20 cellular contexts compared by ENCODE assay signal in the genomic region with DNA sequence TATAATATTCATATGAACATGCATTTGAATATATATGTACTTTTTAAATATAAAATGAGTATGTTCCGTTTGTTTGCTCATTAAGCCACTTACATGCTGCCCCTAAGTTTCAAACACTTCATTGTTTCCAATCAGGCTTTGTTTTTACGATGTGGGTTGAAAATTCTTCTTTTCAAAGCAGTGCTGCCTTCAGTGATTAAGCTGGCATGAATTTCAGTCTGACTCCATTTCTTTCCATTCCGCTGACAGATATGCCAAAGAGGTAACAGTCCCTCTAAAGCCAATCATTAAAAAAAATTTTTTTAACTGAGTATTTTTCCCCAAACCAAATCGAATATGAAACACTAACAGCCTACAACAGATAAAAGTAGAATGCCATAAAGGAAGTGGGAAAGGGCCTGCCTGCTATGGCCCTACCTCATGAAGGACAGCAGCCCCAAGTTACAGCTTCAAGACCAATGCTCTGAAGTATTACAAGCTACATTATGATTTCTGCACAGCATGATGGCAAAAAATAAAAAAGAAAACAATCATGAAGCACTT.
"Had no signal": no experiment of that assay in that cellular context is flagged by ENCODE, and none has a peak within 500 bp of the region (broad histone marks: within the 10 kb centered on the region; RNA-seq: fewer than 3 reads in every experiment).

No MANE protein-coding gene starts in this region.

- H3K27ac ChIP-seq: epithelial cell of prostate, lower lobe of right lung, SJCRH30, spleen, tibial nerve had no signal

- H3K27ac Mint-ChIP-seq: activated naive CD8-positive, alpha-beta T cell treated with anti-CD3 and anti-CD28 coated beads, Interleukin-2, amount 10 ng/mL, durations not matched to agents 7 days and 5 days; brain; natural killer cell treated with Interleukin-12 subunit alpha and Interleukin-12 subunit beta and Interleukin-15 and Interleukin-18, amount 100 ng/mL, for 72 hours; T-helper 1 cell treated with Interleukin-12 subunit alpha and Interleukin-12 subunit beta and Interleukin-4 antibody, amounts not matched to agents 30 μg/mL and 1 μg/mL, for 36 hours had no signal

- H3K4me3 ChIP-seq: dorsolateral prefrontal cortex, lower lobe of right lung, SJCRH30, spleen, tibial nerve had no signal

- ATAC-seq: lower lobe of right lung; natural killer cell treated with Interleukin-12 subunit alpha and Interleukin-12 subunit beta and Interleukin-15 and Interleukin-18, amount 100 ng/mL, for 72 hours had no signal

- DNase-seq: activated CD4-positive, alpha-beta T cell treated with anti-CD3 and anti-CD28 coated beads for 1 hour; activated CD8-positive, alpha-beta memory T cell treated with anti-CD3 and anti-CD28 coated beads for 24 hours; activated effector memory CD4-positive, alpha-beta T cell treated with Interleukin-2 at 50 U/mL for 16 hours; activated naive CD8-positive, alpha-beta T cell treated with anti-CD3 and anti-CD28 coated beads, Interleukin-2, amount 10 ng/mL, durations not matched to agents 7 days and 5 days; caudate nucleus; dorsolateral prefrontal cortex; foreskin fibroblast; glutamatergic neuron; lower lobe of right lung; nucleus accumbens; retina; SJCRH30; spleen; stimulated activated CD4-positive, alpha-beta T cell treated with anti-CD3 and anti-CD28 coated beads, Interleukin-4, amount 100 ng/mL, for 4 hours; stimulated activated naive CD4-positive, alpha-beta T cell had no signal

- H3K9me3 ChIP-seq: lower lobe of right lung, SJCRH30, spleen, tibial nerve had no signal

- H3K27me3 ChIP-seq: dorsolateral prefrontal cortex, SJCRH30, spleen, tibial nerve had no signal

- H3K9me3 Mint-ChIP-seq: activated naive CD8-positive, alpha-beta T cell treated with anti-CD3 and anti-CD28 coated beads, Interleukin-2, amount 10 ng/mL, durations not matched to agents 7 days and 5 days; brain; natural killer cell treated with Interleukin-12 subunit alpha and Interleukin-12 subunit beta and Interleukin-15 and Interleukin-18, amount 100 ng/mL, for 72 hours; T-helper 1 cell treated with Interleukin-12 subunit alpha and Interleukin-12 subunit beta and Interleukin-4 antibody, amounts not matched to agents 30 μg/mL and 1 μg/mL, for 36 hours had no signal

- H3K4me1 ChIP-seq: lower lobe of right lung, tibial nerve had no signal

- H3K27me3 Mint-ChIP-seq: activated naive CD8-positive, alpha-beta T cell treated with anti-CD3 and anti-CD28 coated beads, Interleukin-2, amount 10 ng/mL, durations not matched to agents 7 days and 5 days; brain; natural killer cell treated with Interleukin-12 subunit alpha and Interleukin-12 subunit beta and Interleukin-15 and Interleukin-18, amount 100 ng/mL, for 72 hours had no signal

- H3K4me3 Mint-ChIP-seq: activated naive CD8-positive, alpha-beta T cell treated with anti-CD3 and anti-CD28 coated beads, Interleukin-2, amount 10 ng/mL, durations not matched to agents 7 days and 5 days; natural killer cell treated with Interleukin-12 subunit alpha and Interleukin-12 subunit beta and Interleukin-15 and Interleukin-18, amount 100 ng/mL, for 72 hours; T-helper 1 cell treated with Interleukin-12 subunit alpha and Interleukin-12 subunit beta and Interleukin-4 antibody, amounts not matched to agents 30 μg/mL and 1 μg/mL, for 36 hours had no signal
